In genomic region chr18:27124196-27124595, GRCh38 we compare ENCODE assay signal across 35 cellular contexts.
"Had no signal": no experiment of that assay in that cellular context is flagged by ENCODE, and none has a peak within 500 bp of the region (broad histone marks: within the 10 kb centered on the region; RNA-seq: fewer than 3 reads in every experiment).

No MANE protein-coding gene starts in this region.

- H3K27ac ChIP-seq: adrenal gland, ascending aorta, breast epithelium, cardiac muscle cell, colonic mucosa, epithelial cell of prostate, esophagus squamous epithelium, gastroesophageal sphincter, heart right ventricle had no signal

- FAIRE-seq: endometrium, endothelial cell of umbilical vein had no signal

- H3K4me3 ChIP-seq: adrenal gland, ascending aorta, breast epithelium, cardiac muscle cell, colonic mucosa, esophagus squamous epithelium, gastroesophageal sphincter, heart right ventricle had no signal

- H3K4me1 Mint-ChIP-seq: activated naive CD8-positive, alpha-beta T cell treated with anti-CD3 and anti-CD28 coated beads, Interleukin-2, amount 50 U/mL, for 24 hours; activated T-helper 17 cell treated with anti-CD3 and anti-CD28 coated beads, Interleukin-2, amount 50 U/mL, for 72 hours; brain; T-helper 17 cell had no signal

- H3K36me3 ChIP-seq: adrenal gland, ascending aorta, breast epithelium, cardiac muscle cell, colonic mucosa, esophagus squamous epithelium, gastroesophageal sphincter, heart right ventricle had no signal

- H3K4me3 Mint-ChIP-seq: activated CD8-positive, alpha-beta T cell treated with anti-CD3 and anti-CD28 coated beads for 36 hours; activated naive CD8-positive, alpha-beta T cell; activated naive CD8-positive, alpha-beta T cell treated with anti-CD3 and anti-CD28 coated beads, Interleukin-2, amount 50 U/mL, for 24 hours; activated T-cell treated with anti-CD3 and anti-CD28 coated beads, Interleukin-2, amount 50 U/mL, for 4 hours; activated T-helper 17 cell treated with anti-CD3 and anti-CD28 coated beads, Interleukin-2, amount 50 U/mL, for 72 hours; brain; T-helper 17 cell; T-helper 2 cell treated with Interferon-gamma antibody and Interleukin-4, amounts not matched to agents 5 μg/mL and 100 μg/mL, for 36 hours had no signal

- H3K27me3 ChIP-seq: adrenal gland, ascending aorta, breast epithelium, cardiac muscle cell, colonic mucosa, esophagus squamous epithelium, gastroesophageal sphincter, heart right ventricle had no signal

- H3K36me3 Mint-ChIP-seq: activated naive CD8-positive, alpha-beta T cell; brain had no signal

- DNase-seq: activated CD4-positive, alpha-beta T cell treated with anti-CD3 and anti-CD28 coated beads for 1 hour; activated CD4-positive, alpha-beta T cell treated with anti-CD3 and anti-CD28 coated beads for 48 hours; activated CD4-positive, alpha-beta T cell treated with anti-CD3 and anti-CD28 coated beads, Interleukin-2, amount 50 U/mL, for 1 hour; activated CD4-positive, alpha-beta T cell treated with anti-CD3 and anti-CD28 coated beads, Interleukin-2, amount 50 U/mL, for 48 hours; activated CD8-positive, alpha-beta memory T cell treated with anti-CD3 and anti-CD28 coated beads for 24 hours; activated CD8-positive, alpha-beta T cell treated with anti-CD3 and anti-CD28 coated beads for 36 hours; activated effector memory CD4-positive, alpha-beta T cell treated with Interleukin-2 at 50 U/mL for 16 hours; activated gamma-delta T cell treated with Interleukin-2 at 50 U/mL for 16 hours; activated naive CD4-positive, alpha-beta T cell treated with anti-CD3 and anti-CD28 coated beads, Interleukin-2, amount 50 U/mL, for 16 hours; activated naive CD4-positive, alpha-beta T cell treated with Interleukin-2 at 50 U/mL for 16 hours; activated naive CD8-positive, alpha-beta T cell treated with anti-CD3 and anti-CD28 coated beads, Interleukin-2, amount 50 U/mL, for 24 hours; activated T-cell treated with anti-CD3 and anti-CD28 coated beads, Interleukin-2, amount 50 U/mL, for 4 hours; adrenal gland; amygdala; central memory CD4-positive, alpha-beta T cell; cerebellar nuclear complex; colonic mucosa; effector CD8-positive, alpha-beta T cell; esophagus squamous epithelium; foreskin melanocyte; heart right ventricle; T-helper 1 cell; T-helper 17 cell; T1000 had no signal

- H3K9me3 Mint-ChIP-seq: activated CD8-positive, alpha-beta T cell treated with anti-CD3 and anti-CD28 coated beads for 36 hours; brain had no signal

- H3K9me3 ChIP-seq: adrenal gland, ascending aorta, breast epithelium, colonic mucosa, esophagus squamous epithelium, gastroesophageal sphincter, heart right ventricle had no signal

- H3K27me3 Mint-ChIP-seq: activated CD8-positive, alpha-beta T cell treated with anti-CD3 and anti-CD28 coated beads for 36 hours; activated naive CD8-positive, alpha-beta T cell treated with anti-CD3 and anti-CD28 coated beads, Interleukin-2, amount 50 U/mL, for 24 hours; activated T-helper 17 cell treated with anti-CD3 and anti-CD28 coated beads, Interleukin-2, amount 50 U/mL, for 72 hours; brain; T-helper 17 cell had no signal

- H3K27ac Mint-ChIP-seq: activated CD8-positive, alpha-beta T cell treated with anti-CD3 and anti-CD28 coated beads for 36 hours; activated naive CD8-positive, alpha-beta T cell; activated naive CD8-positive, alpha-beta T cell treated with anti-CD3 and anti-CD28 coated beads, Interleukin-2, amount 50 U/mL, for 24 hours; activated T-helper 17 cell treated with anti-CD3 and anti-CD28 coated beads, Interleukin-2, amount 50 U/mL, for 72 hours; brain; T-helper 17 cell; T-helper 2 cell treated with Interferon-gamma antibody and Interleukin-4, amounts not matched to agents 5 μg/mL and 100 μg/mL, for 36 hours had no signal

- H3K4me1 ChIP-seq: adrenal gland, ascending aorta, breast epithelium, colonic mucosa, esophagus squamous epithelium, gastroesophageal sphincter, heart right ventricle had no signal
